11 cellular contexts compared by ENCODE assay signal in genomic region chr6:158009935-158010585, GRCh38. TPM values are rescaled to one million over a fixed set of nuclear protein-coding genes. Genes with fewer than 3 reads are reported as not detected.
A peak's percentile ranks its signal among the peaks of the same experiment; 100 is the strongest.
DNase-seq lines count a peak whose midpoint lies in the region; ATAC-seq, FAIRE-seq and TF ChIP-seq lines count a peak whose summit lies in the region.
"Had no signal": no experiment of that assay in that cellular context is flagged by ENCODE, and none has a peak within 500 bp of the region (broad histone marks: within the 10 kb centered on the region; RNA-seq: fewer than 3 reads in every experiment).

No MANE protein-coding gene starts in this region.

- intact Hi-C loops in dendritic cell treated with granulocyte-macrophage colony-stimulating factor and Interleukin-4, amounts not matched to agents 40 ng/mL and 50 ng/mL, for 4 days (cut with micrococcal nuclease): loop anchor here (5.0 kb wide), 1 partner anchor 32 kb away; no protein-coding TSS in a partner anchor
- intact Hi-C loops in natural killer cell (cut with micrococcal nuclease): no loop called here

- H3K4me3 Mint-ChIP-seq in dendritic cell treated with granulocyte-macrophage colony-stimulating factor and Interleukin-4, amounts not matched to agents 40 ng/mL and 50 ng/mL, for 4 days: no peak overlapping the region
- H3K4me3 Mint-ChIP-seq in natural killer cell: peak overlapping the region; percentile 74

- peak overlapping the region; percentile 46 for H3K27ac ChIP-seq in 22Rv1
- H3K27ac ChIP-seq: epithelial cell of prostate had no signal

- H3K36me3 Mint-ChIP-seq in dendritic cell treated with granulocyte-macrophage colony-stimulating factor and Interleukin-4, amounts not matched to agents 40 ng/mL and 50 ng/mL, for 4 days (ENCODE audit: low read depth): no peaks in the 10 kb centered on the region
- no peaks in the 10 kb centered on the region for H3K36me3 Mint-ChIP-seq in natural killer cell

- FAIRE-seq in GM12891 (lab: Jason Lieb, UNC) (peak; percentile 28), RCC 7860 (lab: Jason Lieb, UNC) (no peak)

- H3K9me3 Mint-ChIP-seq in dendritic cell treated with granulocyte-macrophage colony-stimulating factor and Interleukin-4, amounts not matched to agents 40 ng/mL and 50 ng/mL, for 4 days: no peaks in the 10 kb centered on the region
- no peaks in the 10 kb centered on the region for H3K9me3 Mint-ChIP-seq in natural killer cell

- in situ Hi-C loops in GM13976 (cut with MboI; ENCODE audit: low sequenced_read_pairs, unreplicated experiment): no loop called here

- TF ChIP-seq POLR2A in GM12891 (IDR thresholded peaks at IDR 0.05; ENCODE audit: low read depth, low read length): no peak

- no peak for ATAC-seq in natural killer cell
- no peak for ATAC-seq in GM21423 (IDR thresholded peaks at IDR 0.05; ENCODE audit: unreplicated experiment)

- peak overlapping the region; percentile 5 for H3K27ac Mint-ChIP-seq in dendritic cell treated with granulocyte-macrophage colony-stimulating factor and Interleukin-4, amounts not matched to agents 40 ng/mL and 50 ng/mL, for 4 days
- H3K27ac Mint-ChIP-seq in natural killer cell: peak overlapping the region; percentile 78

- H3K4me1 Mint-ChIP-seq in dendritic cell treated with granulocyte-macrophage colony-stimulating factor and Interleukin-4, amounts not matched to agents 40 ng/mL and 50 ng/mL, for 4 days (ENCODE audit: low read depth): peaks cover 76% of the 10 kb centered on the region
- peaks cover 85 to 87% of the 10 kb centered on the region in 2 donors for H3K4me1 Mint-ChIP-seq in natural killer cell

- DNase-seq in GM12891 (ENCODE audit: insufficient read length, low spot score) (no peak), natural killer cell (no peak), GM13976 (ENCODE audit: low spot score) (no peak), RCC 7860 (ENCODE audit: low spot score) (no peak), GM19238 (ENCODE audit: insufficient read length, low spot score) (no peak)
- DNase-seq: NCI-H1436, NCI-H748 treated with DMSO at 0.1 percent for 48 hours had no signal

- TF ChIP-seq CTCF in 22Rv1 (IDR thresholded peaks at IDR 0.05) (no peak), natural killer cell (IDR thresholded peaks at IDR 0.05) (no peak), GM13976 (IDR thresholded peaks at IDR 0.05; ENCODE audit: borderline replicate concordance, control extremely low read depth, extremely low read depth, insufficient read depth, missing control alignments) (no peak)

- peaks cover 13% of the 10 kb centered on the region for H3K27me3 Mint-ChIP-seq in dendritic cell treated with granulocyte-macrophage colony-stimulating factor and Interleukin-4, amounts not matched to agents 40 ng/mL and 50 ng/mL, for 4 days
- no peaks in the 10 kb centered on the region for H3K27me3 Mint-ChIP-seq in natural killer cell (ENCODE audit: low read depth in 2 of 2)

TF ChIP-seq in GM12891, 5 proteins besides CTCF, POLR2A, EP300 and RAD21:
- TF ChIP-seq PAX5 (IDR thresholded peaks at IDR 0.05; ENCODE audit: insufficient read depth, low read length, severe bottlenecking) (no peak), POU2F2 (IDR thresholded peaks at IDR 0.05; ENCODE audit: low read depth, low read length) (no peak), POLR2AphosphoS5 (IDR thresholded peaks at IDR 0.05; ENCODE audit: low read depth, low read length) (no peak), SPI1 (IDR thresholded peaks at IDR 0.05; ENCODE audit: low read depth, low read length) (no peak), TAF1 (IDR thresholded peaks at IDR 0.05; ENCODE audit: low read depth, low read length) (no peak)

RNA-seq across cellular contexts. Expression of gene SYNJ2, which starts 28.4 kb away (rescaled TPM):
- 0.65 TPM for polyA plus RNA-seq in GM12891 (2012; ENCODE audit: low read depth, missing spikeins)
- total RNA-seq in natural killer cell: 10 to 100 TPM; 24.4 to 47.0 (median 28.0) TPM
